ENCODE assay signal across 27 cellular contexts in genomic region chr1:175713386-175713785, GRCh38. TPM values are rescaled to one million over a fixed set of nuclear protein-coding genes. Genes with fewer than 3 reads are reported as not detected.
"Had no signal": no experiment of that assay in that cellular context is flagged by ENCODE, and none has a peak within 500 bp of the region (broad histone marks: within the 10 kb centered on the region; RNA-seq: fewer than 3 reads in every experiment).

No MANE protein-coding gene starts in this region.

- DNase-seq: IMR-90; Karpas-422; KG1; MG63; NCI-H1092; NCI-H1436; NCI-H1694 treated with DMSO at 0.1 percent for 48 hours; NCI-H1930; NCI-H2081; NCI-H2171; NCI-H226; NCI-H446; NCI-H510A; NCI-H524 treated with DMSO at 0.1 percent for 48 hours; NCI-H69; NCI-H774; NK-92 treated with Interleukin-12 subunit alpha and Interleukin-12 subunit beta, amount 100 ng/mL, for 24 hours; PC-3; SHP77 treated with DMSO at 0.1 percent for 48 hours; SJCRH30; T-helper 1 cell had no signal

- H3K4me1 ChIP-seq: SJCRH30 had no signal

- H3K27ac ChIP-seq: SJCRH30, SK-N-MC had no signal

- H3K27me3 ChIP-seq: MG63, SJCRH30 had no signal

- H3K4me3 ChIP-seq: MG63, SJCRH30, SK-N-MC had no signal

- H3K9me3 ChIP-seq: MG63, SJCRH30 had no signal

- H3K36me3 ChIP-seq: MG63, SJCRH30 had no signal

RNA-seq across cellular contexts. Expression of gene TNR, which starts 30.0 kb away (rescaled TPM):
- total RNA-seq: HepG2, HT1080, IMR-90, OCI-LY7, PC-3, Right ventricle myocardium inferior, RPMI7951, SJCRH30 had no signal
- polyA plus RNA-seq: HepG2, IMR-90 had no signal
